ENCODE assay signal across 25 cellular contexts in genomic region chr12:67006612-67007011, GRCh38.
"Had no signal": no experiment of that assay in that cellular context is flagged by ENCODE, and none has a peak within 500 bp of the region (broad histone marks: within the 10 kb centered on the region; RNA-seq: fewer than 3 reads in every experiment).

No MANE protein-coding gene starts in this region.

- H3K4me1 ChIP-seq: adrenal gland had no signal

- H3K27me3 Mint-ChIP-seq: activated CD4-positive, alpha-beta T cell treated with anti-CD3 and anti-CD28 coated beads for 36 hours had no signal

- H3K27ac ChIP-seq: adrenal gland, WERI-Rb-1 had no signal

- H3K4me1 Mint-ChIP-seq: activated CD4-positive, alpha-beta memory T cell treated with anti-CD3 and anti-CD28 coated beads, Interleukin-2, amount 10 ng/mL, durations not matched to agents 7 days and 5 days; activated CD4-positive, alpha-beta T cell treated with anti-CD3 and anti-CD28 coated beads for 36 hours; activated naive CD8-positive, alpha-beta T cell treated with anti-CD3 and anti-CD28 coated beads, Interleukin-2, amount 10 ng/mL, durations not matched to agents 7 days and 5 days had no signal

- ATAC-seq: activated CD4-positive, alpha-beta T cell treated with anti-CD3 and anti-CD28 coated beads for 36 hours; Right ventricle myocardium inferior had no signal

- DNase-seq: activated CD4-positive, alpha-beta memory T cell treated with anti-CD3 and anti-CD28 coated beads, Interleukin-2, amount 10 ng/mL, durations not matched to agents 7 days and 5 days; activated CD4-positive, alpha-beta T cell treated with anti-CD3 and anti-CD28 coated beads for 36 hours; activated CD4-positive, alpha-beta T cell treated with anti-CD3 and anti-CD28 coated beads, Interleukin-2, amount 50 U/mL, for 1 hour; activated gamma-delta T cell treated with Interleukin-2 at 50 U/mL for 16 hours; activated naive CD4-positive, alpha-beta T cell treated with anti-CD3 and anti-CD28 coated beads, Interleukin-2, amount 50 U/mL, for 16 hours; activated naive CD8-positive, alpha-beta T cell treated with anti-CD3 and anti-CD28 coated beads, Interleukin-2, amount 10 ng/mL, durations not matched to agents 7 days and 5 days; activated T-cell treated with anti-CD3 and anti-CD28 coated beads for 4 hours; activated T-cell treated with anti-CD3 and anti-CD28 coated beads, Interleukin-2, amount 50 U/mL, for 48 hours; adrenal gland; anterior cingulate cortex; cerebellar nuclear complex; Kasumi-1; KBM-7; NCI-H1105 treated with DMSO at 0.1 percent for 48 hours; NCI-H1436 treated with DMSO at 0.1 percent for 48 hours; NCI-H1930; NCI-H2107; NCI-H2227 treated with DMSO at 0.1 percent for 48 hours; NCI-H526; RPMI8226; SK-N-SH; T-helper 1 cell; WERI-Rb-1 had no signal

- H3K27me3 ChIP-seq: adrenal gland had no signal

- H3K36me3 Mint-ChIP-seq: activated naive CD8-positive, alpha-beta T cell treated with anti-CD3 and anti-CD28 coated beads, Interleukin-2, amount 10 ng/mL, durations not matched to agents 7 days and 5 days had no signal

- H3K9me3 Mint-ChIP-seq: activated CD4-positive, alpha-beta memory T cell treated with anti-CD3 and anti-CD28 coated beads, Interleukin-2, amount 10 ng/mL, durations not matched to agents 7 days and 5 days; activated naive CD8-positive, alpha-beta T cell treated with anti-CD3 and anti-CD28 coated beads, Interleukin-2, amount 10 ng/mL, durations not matched to agents 7 days and 5 days; activated T-helper 2 cell treated with anti-CD3 and anti-CD28 coated beads, Interferon-gamma antibody, Interleukin-2, Interleukin-4, amounts not matched to agents 10 μg/mL and 5 μg/mL and 100 μg/mL, durations not matched to agents 14 hours and 24 hours and 36 hours had no signal

- H3K27ac Mint-ChIP-seq: activated CD4-positive, alpha-beta memory T cell treated with anti-CD3 and anti-CD28 coated beads, Interleukin-2, amount 10 ng/mL, durations not matched to agents 7 days and 5 days; activated CD4-positive, alpha-beta T cell treated with anti-CD3 and anti-CD28 coated beads for 36 hours; activated naive CD8-positive, alpha-beta T cell treated with anti-CD3 and anti-CD28 coated beads, Interleukin-2, amount 10 ng/mL, durations not matched to agents 7 days and 5 days; activated T-helper 2 cell treated with anti-CD3 and anti-CD28 coated beads, Interferon-gamma antibody, Interleukin-2, Interleukin-4, amounts not matched to agents 10 μg/mL and 5 μg/mL and 100 μg/mL, durations not matched to agents 14 hours and 24 hours and 36 hours had no signal

- H3K4me3 Mint-ChIP-seq: activated CD4-positive, alpha-beta memory T cell treated with anti-CD3 and anti-CD28 coated beads, Interleukin-2, amount 10 ng/mL, durations not matched to agents 7 days and 5 days; activated CD4-positive, alpha-beta T cell treated with anti-CD3 and anti-CD28 coated beads for 36 hours; activated naive CD8-positive, alpha-beta T cell treated with anti-CD3 and anti-CD28 coated beads, Interleukin-2, amount 10 ng/mL, durations not matched to agents 7 days and 5 days had no signal
